ENCODE assay signal across 24 cellular contexts in the genomic region with DNA sequence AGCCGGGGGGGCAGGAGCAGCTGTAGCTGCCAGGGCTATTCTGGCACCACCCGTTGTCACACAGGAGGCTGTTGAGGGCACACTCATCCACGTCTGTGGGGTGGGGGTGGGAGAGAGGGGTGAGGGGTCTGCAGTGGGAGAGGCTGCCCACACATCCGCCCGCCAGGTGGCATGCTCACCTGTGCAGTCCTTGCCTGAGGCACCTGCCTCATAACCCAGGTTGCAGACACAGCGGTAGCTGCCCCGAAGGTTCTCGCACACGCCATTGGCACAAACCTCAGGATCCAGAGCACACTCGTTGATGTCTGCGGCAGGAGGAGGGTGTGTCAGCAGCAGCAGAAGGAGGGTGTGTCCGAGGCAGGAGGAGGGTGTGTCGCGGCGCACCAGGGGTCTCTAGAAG. TPM values are rescaled to one million over a fixed set of nuclear protein-coding genes. Genes with fewer than 3 reads are reported as not detected.
DNase-seq lines count a peak whose midpoint lies in the region; ATAC-seq and TF ChIP-seq lines count a peak whose summit lies in the region.
"Had no signal": no experiment of that assay in that cellular context is flagged by ENCODE, and none has a peak within 500 bp of the region (broad histone marks: within the 10 kb centered on the region; RNA-seq: fewer than 3 reads in every experiment).

No MANE protein-coding gene starts in this region.

- H3K27me3 ChIP-seq in right atrium auricular region (no peaks in the 10 kb centered on the region), PC-3 (ENCODE audit: low read length) (peaks cover 39% of the 10 kb centered on the region)
- H3K27me3 ChIP-seq: Peyer's patch had no signal

- H3K27ac ChIP-seq in right atrium auricular region (no peak overlapping the region), PC-3 (ENCODE audit: low read length) (no peak overlapping the region)
- H3K27ac ChIP-seq: A549, KMS-11, Peyer's patch had no signal

- no peaks in the 10 kb centered on the region for H4K20me1 ChIP-seq in PC-3 (ENCODE audit: low read length)

- H3K36me3 ChIP-seq in right atrium auricular region (no peaks in the 10 kb centered on the region), PC-3 (ENCODE audit: low read depth, low read length) (no peaks in the 10 kb centered on the region)
- H3K36me3 ChIP-seq: HAP-1, Peyer's patch had no signal

- no peak overlapping the region for H3K4me2 ChIP-seq in PC-3 (ENCODE audit: low read length)
- H3K4me2 ChIP-seq: A549, KMS-11 had no signal

- CTCF ChIA-PET in PC-3 (lab: Charles Lee): no interaction called here

- no peaks in the 10 kb centered on the region for H3K9me3 ChIP-seq in right atrium auricular region
- no peaks in the 10 kb centered on the region for H3K9me3 ChIP-seq in PC-3 (ENCODE audit: low read length)
- H3K9me3 ChIP-seq: A549, HAP-1, Peyer's patch had no signal

- no peaks in the 10 kb centered on the region for H3K9me2 ChIP-seq in PC-3 (replicated peaks; ENCODE audit: low read length)

- H3K4me1 ChIP-seq in right atrium auricular region (no peaks in the 10 kb centered on the region), PC-3 (ENCODE audit: insufficient read depth, low read length) (no peaks in the 10 kb centered on the region)
- H3K4me1 ChIP-seq: A549, HAP-1, Peyer's patch had no signal

- intact Hi-C loops in Right ventricle myocardium superior (cut with DNase I) (no loop called here), PC-3 (cut with micrococcal nuclease) (no loop called here)

- no peak for TF ChIP-seq CTCF in right atrium auricular region (IDR thresholded peaks at IDR 0.05)
- TF ChIP-seq CTCF in PC-3 (conservative IDR thresholded peaks at IDR 0.05; ENCODE audit: low read depth, low read length): peak; percentile 33

- no peak for ATAC-seq in Right ventricle myocardium superior (ENCODE audit: poor library complexity)
- no peak for ATAC-seq in PC-3
- ATAC-seq: A549, Right ventricle myocardium inferior, T-helper 17 cell had no signal

- no TSS peak for BruUV-seq in PC-3 (replicated peaks; lab: Mats Ljungman, UMichigan)

- no peaks in the 10 kb centered on the region for H3K79me2 ChIP-seq in PC-3 (ENCODE audit: low read length)

- POLR2A ChIA-PET in PC-3 (lab: Charles Lee; ENCODE audit: unreplicated experiment): no interaction called here

- no peaks in the 10 kb centered on the region for H3F3A ChIP-seq in PC-3 (ENCODE audit: low read length, unreplicated experiment)

- H3K4me3 ChIP-seq in right atrium auricular region (no peak overlapping the region), PC-3 (ENCODE audit: low read length) (no peak overlapping the region)
- H3K4me3 ChIP-seq: A549, HAP-1, Peyer's patch had no signal

- H2AFZ ChIP-seq in PC-3 (ENCODE audit: low read length): no peak overlapping the region

- peak; percentile 13 for DNase-seq in Right ventricle myocardium superior
- no peak for DNase-seq in right atrium auricular region (ENCODE audit: low spot score)
- peak; percentile 48 for DNase-seq in PC-3
- peak; percentile 16 for DNase-seq in iPS-NIHi7 (ENCODE audit: extremely low spot score)
- no peak for DNase-seq in NCI-H226
- no peak for DNase-seq in anterior cingulate cortex (lab: John Stamatoyannopoulos, UW)
- DNase-seq in NCI-H2227 treated with DMSO at 0.1 percent for 48 hours (lab: John Stamatoyannopoulos, UW): no peak
- DNase-seq: DMS 273 treated with DMSO at 0.1 percent for 48 hours, DMS79 treated with DMSO at 0.1 percent for 48 hours, IMR-90, NCI-H1694, NCI-H2081, NCI-H2171 treated with DMSO at 0.1 percent for 48 hours, NCI-H446 treated with DMSO at 0.1 percent for 48 hours, NCI-H526 treated with DMSO at 0.1 percent for 48 hours, Peyer's patch, T-helper 17 cell had no signal

- no peak overlapping the region for H3K9ac ChIP-seq in PC-3 (ENCODE audit: low read length)
- H3K9ac ChIP-seq: KMS-11 had no signal

RNA-seq across cellular contexts. Expression of gene FBN3, which starts 20.3 kb away (rescaled TPM):
- not detected for total RNA-seq in Right ventricle myocardium superior
- total RNA-seq in right atrium auricular region: not detected
- under 0.01 TPM in 2 replicates for total RNA-seq in PC-3 (2014; rRNA removed)
- total RNA-seq: B cell, IMR-90, M059J, Right ventricle myocardium inferior, SK-MEL-5, T-helper 17 cell had no signal

Comparison
In these comparisons a context has a peak if more than half of its experiments do, and no peak if none do; other contexts are left out.
1. DNase-seq: peak in Right ventricle myocardium superior (single experiment), PC-3 (single experiment) and iPS-NIHi7 (single experiment); none in right atrium auricular region (single experiment), NCI-H226 (single experiment), anterior cingulate cortex (0 of 58) and NCI-H2227 treated with DMSO at 0.1 percent for 48 hours (single experiment).